ENCODE assay signal across 8 cellular contexts in genomic region chr1:206685749-206686485, GRCh38. TPM values are rescaled to one million over a fixed set of nuclear protein-coding genes. Genes with fewer than 3 reads are reported as not detected.
DNase-seq lines count a peak whose midpoint lies in the region; ATAC-seq and TF ChIP-seq lines count a peak whose summit lies in the region.

No MANE protein-coding gene starts in this region.

- H3K27ac ChIP-seq in SK-N-MC (no peak overlapping the region), sigmoid colon (peak overlapping the region; percentile 95 to 100 (median 97))

- 0% methylated on average over 49 of the region's 49 CpGs for WGBS in sigmoid colon, 2 donors

- TF ChIP-seq POLR2A in sigmoid colon (IDR thresholded peaks at IDR 0.05): peak in 1 of 2 donors; percentile 67

- H3K27me3 ChIP-seq in sigmoid colon: no peaks in the 10 kb centered on the region

- no peak for TF ChIP-seq CTCF in sigmoid colon (IDR thresholded peaks at IDR 0.05)

- H3K9me3 ChIP-seq in SK-N-MC (ENCODE audit: low read depth, low read length): no peaks in the 10 kb centered on the region
- H3K9me3 ChIP-seq in sigmoid colon: no peaks in the 10 kb centered on the region

- DNase-seq in NCI-H748 (lab: John Stamatoyannopoulos, UW; ENCODE audit: unreplicated experiment) (peak; percentile 47), NCI-H748 treated with DMSO at 0.1 percent for 48 hours (lab: John Stamatoyannopoulos, UW) (no peak), SK-N-MC (ENCODE audit: low read depth, low spot score) (no peak), astrocyte of the hippocampus (ENCODE audit: low read depth, low spot score) (peak; percentile 89), hepatic stellate cell (ENCODE audit: low spot score) (peak; percentile 80), sigmoid colon (peak; percentile 85)

- H3K4me1 ChIP-seq in sigmoid colon: peaks cover 0 to 54% (median 51%) of the 10 kb centered on the region in 4 donors

- peak overlapping the region; percentile 69 for H3K9ac ChIP-seq in SK-N-MC (ENCODE audit: insufficient read length)

- H3K4me3 ChIP-seq in SK-N-MC: peak overlapping the region; percentile 81
- H3K4me3 ChIP-seq in sigmoid colon: peak overlapping the region; percentile 73 to 89 (median 78)

- no peaks in the 10 kb centered on the region for H3K36me3 ChIP-seq in SK-N-MC (ENCODE audit: insufficient read depth, low read length)
- no peaks in the 10 kb centered on the region for H3K36me3 ChIP-seq in sigmoid colon

- TF ChIP-seq EP300 in sigmoid colon (IDR thresholded peaks at IDR 0.05): no peak

- ATAC-seq in HG03342 (IDR thresholded peaks at IDR 0.05; ENCODE audit: unreplicated experiment) (peak; percentile 30), HG02623 (IDR thresholded peaks at IDR 0.05; ENCODE audit: unreplicated experiment) (no peak)

- intact Hi-C loops in sigmoid colon (cut with DNase I): no loop called here

RNA-seq across cellular contexts. Expression of gene MAPKAPK2, which starts 1.2 kb away (rescaled TPM):
- total RNA-seq in sigmoid colon: 10 to 100 TPM; 32.1 to 61.4 (median 40.5) TPM
- 10 to 100 TPM; 37.8 to 55.5 (median 39.3) TPM for polyA plus RNA-seq in sigmoid colon

RNA-seq across cellular contexts. Expression of gene DYRK3, which starts 50.6 kb away (rescaled TPM):
- total RNA-seq in sigmoid colon: 1 to 10 TPM; 3.2 to 7.8 (median 6.2) TPM
- polyA plus RNA-seq in sigmoid colon: 1 to 10 TPM in 1 of 3 donors, under 1 TPM in 2; 0.60 to 1.3 (median 0.92) TPM

Comparison
In these comparisons a context has a peak if more than half of its experiments do, and no peak if none do; other contexts are left out.
1. DNase-seq: peak in NCI-H748 (single experiment), astrocyte of the hippocampus (single experiment), hepatic stellate cell (single experiment) and sigmoid colon (single experiment); none in NCI-H748 treated with DMSO at 0.1 percent for 48 hours (single experiment) and SK-N-MC (single experiment).